Comparison of ENCODE assay signal across 19 cellular contexts in the genomic region with DNA sequence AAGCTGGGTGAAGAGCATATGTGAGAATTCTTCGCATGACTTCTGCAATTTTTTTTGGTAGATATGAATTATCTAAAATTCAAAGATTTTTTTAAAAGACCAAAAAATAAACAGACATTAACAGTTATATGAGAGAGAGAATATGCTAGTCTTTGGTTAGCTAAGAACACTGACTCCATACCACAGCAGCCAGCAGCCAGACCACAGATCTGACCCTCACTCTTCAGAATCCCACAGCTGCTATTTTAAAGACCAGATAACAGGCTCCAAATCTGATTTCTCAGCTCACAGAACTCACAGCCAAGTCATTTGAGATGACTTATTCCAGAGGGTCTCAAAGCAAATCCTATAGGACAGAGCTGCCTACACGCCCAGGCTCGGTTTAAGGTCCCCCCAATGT. TPM values are rescaled to one million over a fixed set of nuclear protein-coding genes. Genes with fewer than 3 reads are reported as not detected.
A peak's percentile ranks its signal among the peaks of the same experiment; 100 is the strongest.
DNase-seq lines count a peak whose midpoint lies in the region; TF ChIP-seq lines count a peak whose summit lies in the region.
"Had no signal": no experiment of that assay in that cellular context is flagged by ENCODE, and none has a peak within 500 bp of the region (broad histone marks: within the 10 kb centered on the region; RNA-seq: fewer than 3 reads in every experiment).

No MANE protein-coding gene starts in this region.

- no peaks in the 10 kb centered on the region for H3K9me3 Mint-ChIP-seq in HFFc6
- no peaks in the 10 kb centered on the region for H3K9me3 Mint-ChIP-seq in endodermal cell
- no peaks in the 10 kb centered on the region for H3K9me3 Mint-ChIP-seq in nephron
- H3K9me3 Mint-ChIP-seq: activated CD8-positive, alpha-beta T cell treated with anti-CD3 and anti-CD28 coated beads for 36 hours; activated naive CD8-positive, alpha-beta T cell treated with anti-CD3 and anti-CD28 coated beads, Interleukin-2, amount 10 ng/mL, durations not matched to agents 7 days and 5 days; activated T-cell treated with anti-CD3 and anti-CD28 coated beads, Interleukin-2, amount 50 U/mL, for 4 hours had no signal

- H3K4me1 ChIP-seq in SK-N-SH (ENCODE audit: control insufficient read depth in 1 of 2, insufficient read depth in 2 of 2, low read depth in 1 of 2, low read length in 1 of 2): peaks cover 24 to 43% of the 10 kb centered on the region in 2 experiments
- peaks cover 6% of the 10 kb centered on the region for H3K4me1 ChIP-seq in endodermal cell (ENCODE audit: control insufficient read depth, insufficient read depth, low read length)

- no peaks in the 10 kb centered on the region for H3K9me2 ChIP-seq in SK-N-SH

- POLR2A ChIA-PET in SK-N-SH (lab: Yijun Ruan, JAX): interaction anchor here (0.9 kb wide), 1 partner anchor 20 kb away, joined by 4 read pairs; a partner anchor contains a TSS

- TF ChIP-seq CTCF in HFFc6 (IDR thresholded peaks at IDR 0.05) (no peak), SK-N-SH (IDR thresholded peaks at IDR 0.05) (no peak), endodermal cell (conservative IDR thresholded peaks at IDR 0.05) (no peak), nephron (IDR thresholded peaks at IDR 0.05; ENCODE audit: unreplicated experiment in 3 of 3) (no peak)

- no peak overlapping the region for H3K4me3 ChIP-seq in SK-N-SH (ENCODE audit: low read depth in 2 of 2, low read length in 1 of 2)
- no peak overlapping the region for H3K4me3 ChIP-seq in endodermal cell (ENCODE audit: low read length)
- H3K4me3 ChIP-seq: MG63, ovary had no signal

- H3K27me3 ChIP-seq in SK-N-SH (ENCODE audit: insufficient read depth) (no peaks in the 10 kb centered on the region), endodermal cell (ENCODE audit: control insufficient read depth, insufficient read depth, low read length, poor library complexity, severe bottlenecking) (no peaks in the 10 kb centered on the region)
- H3K27me3 ChIP-seq: MG63, ovary had no signal

- H3K9ac ChIP-seq in SK-N-SH (no peak overlapping the region), endodermal cell (ENCODE audit: extremely low read depth, low read length, poor library complexity, severe bottlenecking) (no peak overlapping the region)

- H3K27ac Mint-ChIP-seq in HFFc6: peak overlapping the region; percentile 64
- H3K27ac Mint-ChIP-seq in endodermal cell: peak overlapping the region; percentile 59
- peak overlapping the region; percentile 19 to 63 (median 52) for H3K27ac Mint-ChIP-seq in nephron

- H3K4me1 Mint-ChIP-seq in HFFc6 (ENCODE audit: low read depth): peaks cover 81% of the 10 kb centered on the region
- H3K4me1 Mint-ChIP-seq in endodermal cell: peaks cover 18% of the 10 kb centered on the region
- H3K4me1 Mint-ChIP-seq in nephron: peaks cover 24% of the 10 kb centered on the region

- H3K9me3 ChIP-seq in SK-N-SH: no peaks in the 10 kb centered on the region
- no peaks in the 10 kb centered on the region for H3K9me3 ChIP-seq in endodermal cell (ENCODE audit: control insufficient read depth, low read length)
- H3K9me3 ChIP-seq: MG63, ovary had no signal

- DNase-seq in HFFc6: no peak
- no peak for DNase-seq in SK-N-SH
- no peak for DNase-seq in endodermal cell
- no peak for DNase-seq in NCI-H748 treated with DMSO at 0.1 percent for 48 hours (lab: John Stamatoyannopoulos, UW)
- DNase-seq in NCI-H2107 treated with DMSO at 0.1 percent for 48 hours (lab: John Stamatoyannopoulos, UW; ENCODE audit: unreplicated experiment): no peak
- DNase-seq in activated CD4-positive, alpha-beta T cell treated with anti-CD3 and anti-CD28 coated beads for 1 hour: no peak
- DNase-seq in NCI-H1417 treated with DMSO at 0.1 percent for 48 hours (lab: John Stamatoyannopoulos, UW): no peak
- DNase-seq: activated CD8-positive, alpha-beta T cell treated with anti-CD3 and anti-CD28 coated beads for 36 hours; activated naive CD8-positive, alpha-beta T cell treated with anti-CD3 and anti-CD28 coated beads, Interleukin-2, amount 10 ng/mL, durations not matched to agents 7 days and 5 days; activated T-cell treated with anti-CD3 and anti-CD28 coated beads, Interleukin-2, amount 50 U/mL, for 4 hours; EL; left cardiac atrium; MG63; NCI-H2227 treated with DMSO at 0.1 percent for 48 hours; NK-92 treated with Interleukin-12 subunit alpha and Interleukin-12 subunit beta, amount 100 ng/mL, for 24 hours; ovary; RPMI8226; stimulated activated CD4-positive, alpha-beta T cell treated with anti-CD3 and anti-CD28 coated beads, Interleukin-2, amount 100 ng/mL, for 48 hours had no signal

- peak overlapping the region; percentile 36 to 45; a peak in 2 of 4 replicates for H3K27ac ChIP-seq in SK-N-SH (ENCODE audit: low read depth in 2 of 2, low read length in 1 of 2)
- no peak overlapping the region for H3K27ac ChIP-seq in endodermal cell (ENCODE audit: low read depth, low read length)
- H3K27ac ChIP-seq: ovary had no signal

- peaks cover 100% of the 10 kb centered on the region for H3K79me2 ChIP-seq in SK-N-SH (ENCODE audit: insufficient read depth)

- no peaks in the 10 kb centered on the region; the same call in 1 of the 2 replicates for H3K27me3 Mint-ChIP-seq in HFFc6 (ENCODE audit: insufficient read depth)
- no peaks in the 10 kb centered on the region for H3K27me3 Mint-ChIP-seq in endodermal cell (ENCODE audit: insufficient read depth)
- no peaks in the 10 kb centered on the region for H3K27me3 Mint-ChIP-seq in nephron (ENCODE audit: low read depth)
- H3K27me3 Mint-ChIP-seq: activated CD8-positive, alpha-beta T cell treated with anti-CD3 and anti-CD28 coated beads for 36 hours; activated naive CD8-positive, alpha-beta T cell treated with anti-CD3 and anti-CD28 coated beads, Interleukin-2, amount 10 ng/mL, durations not matched to agents 7 days and 5 days had no signal

- TF ChIP-seq EP300 in SK-N-SH (IDR thresholded peaks at IDR 0.05; ENCODE audit: borderline replicate concordance in 1 of 2, low read depth in 1 of 2, low read length in 1 of 2): no peak

- no peak overlapping the region for H3K4me3 Mint-ChIP-seq in HFFc6
- no peak overlapping the region for H3K4me3 Mint-ChIP-seq in endodermal cell
- no peak overlapping the region for H3K4me3 Mint-ChIP-seq in nephron
- H3K4me3 Mint-ChIP-seq: activated CD8-positive, alpha-beta T cell treated with anti-CD3 and anti-CD28 coated beads for 36 hours; activated naive CD8-positive, alpha-beta T cell treated with anti-CD3 and anti-CD28 coated beads, Interleukin-2, amount 10 ng/mL, durations not matched to agents 7 days and 5 days; activated T-cell treated with anti-CD3 and anti-CD28 coated beads, Interleukin-2, amount 50 U/mL, for 4 hours had no signal

- H3F3A ChIP-seq in SK-N-SH (replicated peaks; ENCODE audit: insufficient read depth): peaks cover 29% of the 10 kb centered on the region

- no peak overlapping the region for H2AFZ ChIP-seq in SK-N-SH (ENCODE audit: low read depth)

- H4K20me1 ChIP-seq in SK-N-SH (ENCODE audit: insufficient read depth): peaks cover 50% of the 10 kb centered on the region

- H3K36me3 ChIP-seq in SK-N-SH (replicated peaks in 1 of 2; ENCODE audit: control insufficient read depth in 1 of 2, insufficient read depth in 2 of 2, low read length in 1 of 2) (peaks cover 61 to 91% of the 10 kb centered on the region in 2 experiments), endodermal cell (ENCODE audit: control insufficient read depth, insufficient read depth, low read length) (peaks cover 71% of the 10 kb centered on the region)
- H3K36me3 ChIP-seq: ovary had no signal

- CTCF ChIA-PET in SK-N-SH (lab: Yijun Ruan, JAX): interaction anchor here (0.7 to 2.5 kb wide), 5 partner anchors 17 to 229 kb away, joined by 3 to 17 read pairs (median 4); no protein-coding TSS in a partner anchor

- WGBS in SK-N-SH (ENCODE audit: low lambda C conversion rate): 94% methylated on average over 3 of the region's 3 CpGs
- 89 to 100% methylated on average over 2 to 3 of the region's 3 CpGs for WGBS in endodermal cell (ENCODE audit: insufficient coverage in 1 of 2, insufficient read length in 1 of 2), 2 experiments

- no peak for TF ChIP-seq RAD21 in SK-N-SH (IDR thresholded peaks at IDR 0.05; ENCODE audit: low read length)

- no peak overlapping the region for H3K4me2 ChIP-seq in SK-N-SH

- H3K36me3 Mint-ChIP-seq in HFFc6 (ENCODE audit: low read depth) (peaks cover 30% of the 10 kb centered on the region), endodermal cell (ENCODE audit: low read depth) (peaks cover 22% of the 10 kb centered on the region), nephron (ENCODE audit: low read depth) (peaks cover 63% of the 10 kb centered on the region)

TF ChIP-seq in SK-N-SH, 30 proteins besides CTCF, POLR2A, EP300 and RAD21:
- TF ChIP-seq FOXM1 (IDR thresholded peaks at IDR 0.05; ENCODE audit: low read depth): no peak
- no peak for TF ChIP-seq POLR2AphosphoS5 (IDR thresholded peaks at IDR 0.05; ENCODE audit: low read depth, low read length)
- no peak for TF ChIP-seq MXI1 (IDR thresholded peaks at IDR 0.05; ENCODE audit: low read depth, low read length)
- no peak for TF ChIP-seq GATA2 (CRISPR knock-in tag; IDR thresholded peaks at IDR 0.05)
- no peak for TF ChIP-seq FOSL2 (IDR thresholded peaks at IDR 0.05; ENCODE audit: borderline replicate concordance, low read depth)

RNA-seq across cellular contexts. Expression of a gene that starts 20.4 kb away (rescaled TPM):
- total RNA-seq in HFFc6 (2021; fragmentation: NEBNext Ultra II Directional; extraction: Animal tissue kit (Norgen Biotek cat#: 25700)): 100 to 1,000 TPM in 2 of 6 experiments, 10 to 100 TPM in 4; 79.2 to 114 (median 90.6) TPM
- polyA plus RNA-seq in SK-N-SH (2012; rRNA removed): 66.0 and 83.1 TPM in 2 replicates
- polyA plus RNA-seq in SK-N-SH (2012; cell fraction: cytosol; rRNA removed): 66.1 and 72.1 TPM in 2 replicates
- polyA plus RNA-seq in SK-N-SH (2012; cell fraction: nucleus; rRNA removed): 101 and 142 TPM in 2 replicates
- total RNA-seq in endodermal cell: 100 to 1,000 TPM in 1 of 2 donors, 10 to 100 TPM in 1; 80.8 to 116 TPM
- polyA plus RNA-seq in endodermal cell (2013, experiment 1 of 2): 50.3 TPM
- polyA plus RNA-seq in endodermal cell (2013, experiment 2 of 2): 51.5 TPM
